ENCODE assay signal across 12 cellular contexts in genomic region chr14:71551291-71551955, GRCh38.
DNase-seq lines count a peak whose midpoint lies in the region; ATAC-seq, FAIRE-seq and TF ChIP-seq lines count a peak whose summit lies in the region.
"Had no signal": no experiment of that assay in that cellular context is flagged by ENCODE, and none has a peak within 500 bp of the region (broad histone marks: within the 10 kb centered on the region; RNA-seq: fewer than 3 reads in every experiment).

No MANE protein-coding gene starts in this region.

- no peaks in the 10 kb centered on the region for H3K27me3 ChIP-seq in adipocyte (replicated peaks; ENCODE audit: control insufficient read depth, insufficient read depth, low read length)
- H3K27me3 ChIP-seq in right atrium auricular region: no peaks in the 10 kb centered on the region
- H3K27me3 ChIP-seq: brain microvascular endothelial cell had no signal

- H3K9ac ChIP-seq in adipocyte (ENCODE audit: low read length): no peak overlapping the region

- peaks cover 0 to 8% (median 0%) of the 10 kb centered on the region in 3 donors for H3K36me3 Mint-ChIP-seq in immature natural killer cell

- TF ChIP-seq POLR2A in GM12891 (IDR thresholded peaks at IDR 0.05; ENCODE audit: low read depth, low read length): no peak

- H3K36me3 ChIP-seq in adipocyte (ENCODE audit: control insufficient read depth, insufficient read depth, low read length, severe bottlenecking): no peaks in the 10 kb centered on the region
- H3K36me3 ChIP-seq in right atrium auricular region: no peaks in the 10 kb centered on the region
- H3K36me3 ChIP-seq: brain microvascular endothelial cell had no signal

- no peak for TF ChIP-seq CTCF in right atrium auricular region (IDR thresholded peaks at IDR 0.05)

- H3K27ac ChIP-seq in right atrium auricular region: no peak overlapping the region
- H3K27ac ChIP-seq: brain microvascular endothelial cell, C4-2B had no signal

- H3K27me3 Mint-ChIP-seq in immature natural killer cell (ENCODE audit: low read depth in 3 of 3): peaks cover 0 to 1% (median 0%) of the 10 kb centered on the region in 3 donors

- peaks cover 15% of the 10 kb centered on the region for H3K4me1 ChIP-seq in adipocyte (ENCODE audit: control insufficient read depth, insufficient read depth, low read length)
- no peaks in the 10 kb centered on the region for H3K4me1 ChIP-seq in right atrium auricular region

- H3K4me1 Mint-ChIP-seq in immature natural killer cell: peaks cover 28 to 38% of the 10 kb centered on the region in 2 donors

- H3K9me3 ChIP-seq in adipocyte (ENCODE audit: control insufficient read depth, low read length) (no peaks in the 10 kb centered on the region), right atrium auricular region (no peaks in the 10 kb centered on the region)

- H3K9me3 Mint-ChIP-seq in immature natural killer cell: no peaks in the 10 kb centered on the region

- ATAC-seq in HG03139 (IDR thresholded peaks at IDR 0.05; ENCODE audit: unreplicated experiment) (no peak), HG02938 (IDR thresholded peaks at IDR 0.05; ENCODE audit: unreplicated experiment) (no peak)

- H3K4me3 ChIP-seq in adipocyte (ENCODE audit: low read length) (no peak overlapping the region), right atrium auricular region (no peak overlapping the region)

- DNase-seq in A172 (ENCODE audit: low spot score) (peak; percentile 2), GM12891 (ENCODE audit: insufficient read length, low spot score) (no peak), adipocyte (ENCODE audit: low read depth) (peak; percentile 80), immature natural killer cell (no peak), right atrium auricular region (ENCODE audit: low spot score) (no peak)
- no peak for DNase-seq in stimulated activated CD4-positive, alpha-beta T cell treated with anti-CD3 and anti-CD28 coated beads, Interleukin-12 subunit alpha, Interleukin-12 subunit beta, amount 100 ng/mL, for 4 hours
- DNase-seq: activated CD8-positive, alpha-beta memory T cell treated with anti-CD3 and anti-CD28 coated beads, Interleukin-2, amount 50 U/mL, for 4 hours; brain microvascular endothelial cell; T-helper 1 cell had no signal

- no peak overlapping the region for H3K4me3 Mint-ChIP-seq in immature natural killer cell

- peak overlapping the region in 4 of 6 donors; percentile 10 to 53 (median 38) for H3K27ac Mint-ChIP-seq in immature natural killer cell

- peak; percentile 86 for FAIRE-seq in GM12891 (lab: Jason Lieb, UNC)

TF ChIP-seq in GM12891, 5 proteins besides CTCF, POLR2A, EP300 and RAD21:
- TF ChIP-seq POU2F2 (IDR thresholded peaks at IDR 0.05; ENCODE audit: low read depth, low read length) (no peak), SPI1 (IDR thresholded peaks at IDR 0.05; ENCODE audit: low read depth, low read length) (no peak; the same call in 1 of the 2 replicates), TAF1 (IDR thresholded peaks at IDR 0.05; ENCODE audit: low read depth, low read length) (no peak; the same call in 1 of the 2 replicates), POLR2AphosphoS5 (IDR thresholded peaks at IDR 0.05; ENCODE audit: low read depth, low read length) (no peak), PAX5 (IDR thresholded peaks at IDR 0.05; ENCODE audit: insufficient read depth, low read length, severe bottlenecking) (no peak)

Comparison
In these comparisons a context has a peak if more than half of its experiments do, and no peak if none do; other contexts are left out.
1. DNase-seq: peak in A172 (single experiment) and adipocyte (single experiment); none in GM12891 (single experiment), immature natural killer cell (0 of 3), stimulated activated CD4-positive, alpha-beta T cell treated with anti-CD3 and anti-CD28 coated beads, Interleukin-12 subunit alpha, Interleukin-12 subunit beta, amount 100 ng/mL, for 4 hours (single experiment) and right atrium auricular region (single experiment).